Comparison of ENCODE assay signal across 2 cellular contexts in genomic region chr9:137366445-137366810, GRCh38.
TF ChIP-seq lines count a peak whose summit lies in the region.

No MANE protein-coding gene starts in this region.

TF ChIP-seq in WTC11, 78 proteins besides CTCF, POLR2A, EP300 and RAD21:
- TF ChIP-seq ZSCAN18 (CRISPR knock-in tag; IDR thresholded peaks at IDR 0.05): no peak
- no peak for TF ChIP-seq NFATC4 (CRISPR knock-in tag; IDR thresholded peaks at IDR 0.05)
- no peak for TF ChIP-seq KAT7 (CRISPR knock-in tag; IDR thresholded peaks at IDR 0.05; ENCODE audit: borderline replicate concordance)
- no peak for TF ChIP-seq FOXP4 (CRISPR knock-in tag; IDR thresholded peaks at IDR 0.05)

TF ChIP-seq in HepG2, 621 proteins besides CTCF, POLR2A, EP300 and RAD21:
- TF ChIP-seq TRIM22 (IDR thresholded peaks at IDR 0.05) (no peak), ZSCAN30 (CRISPR knock-in tag; IDR thresholded peaks at IDR 0.05) (no peak), THAP7 (CRISPR knock-in tag; IDR thresholded peaks at IDR 0.05) (no peak), ZNF232 (CRISPR knock-in tag; IDR thresholded peaks at IDR 0.05; ENCODE audit: borderline replicate concordance) (no peak), AFF4 (CRISPR knock-in tag; IDR thresholded peaks at IDR 0.05) (no peak), PHF21A (CRISPR knock-in tag; IDR thresholded peaks at IDR 0.05) (no peak), CEBPB (IDR thresholded peaks at IDR 0.05; ENCODE audit: borderline replicate concordance, low read depth, low read length) (no peak), PAX8 (CRISPR knock-in tag; IDR thresholded peaks at IDR 0.05; ENCODE audit: borderline replicate concordance) (no peak), ZGPAT (CRISPR knock-in tag; IDR thresholded peaks at IDR 0.05) (no peak), AHDC1 (CRISPR knock-in tag; IDR thresholded peaks at IDR 0.05; ENCODE audit: borderline replicate concordance) (no peak)
